Comparison of ENCODE assay signal across 1 cellular context in the genomic region with DNA sequence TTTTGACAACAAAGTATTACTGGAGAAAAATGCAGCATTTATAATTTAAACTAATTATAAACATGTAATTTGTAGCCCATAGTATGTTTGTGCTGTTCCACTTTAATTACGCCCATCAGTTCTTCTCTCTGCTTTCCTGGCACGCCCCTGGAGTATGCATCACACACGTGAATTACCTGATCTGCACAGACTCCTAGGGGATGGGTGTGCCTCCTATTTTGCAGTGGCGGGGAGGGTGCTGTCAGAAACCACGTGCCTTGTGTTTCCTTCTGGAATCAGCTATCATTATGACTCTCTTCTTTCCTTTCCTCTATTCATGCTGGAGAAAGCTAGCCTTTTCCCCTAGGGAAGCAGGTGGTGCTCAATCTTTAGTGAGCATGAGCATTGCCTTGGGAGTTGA.
TF ChIP-seq lines count a peak whose summit lies in the region.

No MANE protein-coding gene starts in this region.

TF ChIP-seq in K562, 482 proteins besides CTCF, POLR2A, EP300 and RAD21 (continued from another document):
- TF ChIP-seq, protein P1, sequence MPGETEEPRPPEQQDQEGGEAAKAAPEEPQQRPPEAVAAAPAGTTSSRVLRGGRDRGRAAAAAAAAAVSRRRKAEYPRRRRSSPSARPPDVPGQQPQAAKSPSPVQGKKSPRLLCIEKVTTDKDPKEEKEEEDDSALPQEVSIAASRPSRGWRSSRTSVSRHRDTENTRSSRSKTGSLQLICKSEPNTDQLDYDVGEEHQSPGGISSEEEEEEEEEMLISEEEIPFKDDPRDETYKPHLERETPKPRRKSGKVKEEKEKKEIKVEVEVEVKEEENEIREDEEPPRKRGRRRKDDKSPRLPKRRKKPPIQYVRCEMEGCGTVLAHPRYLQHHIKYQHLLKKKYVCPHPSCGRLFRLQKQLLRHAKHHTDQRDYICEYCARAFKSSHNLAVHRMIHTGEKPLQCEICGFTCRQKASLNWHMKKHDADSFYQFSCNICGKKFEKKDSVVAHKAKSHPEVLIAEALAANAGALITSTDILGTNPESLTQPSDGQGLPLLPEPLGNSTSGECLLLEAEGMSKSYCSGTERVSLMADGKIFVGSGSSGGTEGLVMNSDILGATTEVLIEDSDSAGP (CRISPR knock-in tag; IDR thresholded peaks at IDR 0.05), result no peak
- TF ChIP-seq, protein P2, sequence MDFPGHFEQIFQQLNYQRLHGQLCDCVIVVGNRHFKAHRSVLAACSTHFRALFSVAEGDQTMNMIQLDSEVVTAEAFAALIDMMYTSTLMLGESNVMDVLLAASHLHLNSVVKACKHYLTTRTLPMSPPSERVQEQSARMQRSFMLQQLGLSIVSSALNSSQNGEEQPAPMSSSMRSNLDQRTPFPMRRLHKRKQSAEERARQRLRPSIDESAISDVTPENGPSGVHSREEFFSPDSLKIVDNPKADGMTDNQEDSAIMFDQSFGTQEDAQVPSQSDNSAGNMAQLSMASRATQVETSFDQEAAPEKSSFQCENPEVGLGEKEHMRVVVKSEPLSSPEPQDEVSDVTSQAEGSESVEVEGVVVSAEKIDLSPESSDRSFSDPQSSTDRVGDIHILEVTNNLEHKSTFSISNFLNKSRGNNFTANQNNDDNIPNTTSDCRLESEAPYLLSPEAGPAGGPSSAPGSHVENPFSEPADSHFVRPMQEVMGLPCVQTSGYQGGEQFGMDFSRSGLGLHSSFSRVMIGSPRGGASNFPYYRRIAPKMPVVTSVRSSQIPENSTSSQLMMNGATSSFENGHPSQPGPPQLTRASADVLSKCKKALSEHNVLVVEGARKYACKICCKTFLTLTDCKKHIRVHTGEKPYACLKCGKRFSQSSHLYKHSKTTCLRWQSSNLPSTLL (IDR thresholded peaks at IDR 0.05), result no peak
- TF ChIP-seq RB1 (IDR thresholded peaks at IDR 0.05; ENCODE audit: low read depth) (no peak), CHD4 (IDR thresholded peaks at IDR 0.05; ENCODE audit: insufficient read depth, insufficient replicate concordance, low read depth, low read length, poor library complexity, severe bottlenecking) (no peak), ATF7 (IDR thresholded peaks at IDR 0.05) (no peak)
